ENCODE assay signal across 7 cellular contexts in genomic region chr1:50976111-50976889, GRCh38. TPM values are rescaled to one million over a fixed set of nuclear protein-coding genes. Genes with fewer than 3 reads are reported as not detected.
DNase-seq lines count a peak whose midpoint lies in the region; ATAC-seq and TF ChIP-seq lines count a peak whose summit lies in the region.

No MANE protein-coding gene starts in this region.

- ATAC-seq in GM18520 (IDR thresholded peaks at IDR 0.05; ENCODE audit: unreplicated experiment) (peak; percentile 2), HG03460 (IDR thresholded peaks at IDR 0.05; ENCODE audit: unreplicated experiment) (peak; percentile 3), GM19035 (IDR thresholded peaks at IDR 0.05; ENCODE audit: unreplicated experiment) (no peak)

- TF ChIP-seq CTCF in endodermal cell (conservative IDR thresholded peaks at IDR 0.05): no peak

- H3K36me3 ChIP-seq in endodermal cell (ENCODE audit: control insufficient read depth, insufficient read depth, low read length): no peaks in the 10 kb centered on the region

- no peaks in the 10 kb centered on the region for H3K36me3 Mint-ChIP-seq in endodermal cell (ENCODE audit: low read depth)

- no peak overlapping the region for H3K27ac ChIP-seq in endodermal cell (ENCODE audit: low read depth, low read length)

- peak overlapping the region; percentile 60 for H3K4me3 Mint-ChIP-seq in endodermal cell

- WGBS in endodermal cell (ENCODE audit: insufficient coverage in 1 of 2, insufficient read length in 1 of 2), 2 experiments: 3 to 6% methylated on average over 8 to 19 of the region's 19 CpGs

- H3K4me1 Mint-ChIP-seq in endodermal cell: peaks cover 15% of the 10 kb centered on the region

- H3K9me3 Mint-ChIP-seq in endodermal cell: no peaks in the 10 kb centered on the region

- no peak overlapping the region for H3K9ac ChIP-seq in endodermal cell (ENCODE audit: extremely low read depth, low read length, poor library complexity, severe bottlenecking)

- H3K27me3 Mint-ChIP-seq in endodermal cell (ENCODE audit: insufficient read depth): peaks cover 92% of the 10 kb centered on the region

- H3K9me3 ChIP-seq in endodermal cell (ENCODE audit: control insufficient read depth, low read length): no peaks in the 10 kb centered on the region

- H3K4me3 ChIP-seq in endodermal cell (ENCODE audit: low read length): peak overlapping the region; percentile 75

- no peak overlapping the region for H3K27ac Mint-ChIP-seq in endodermal cell

- H3K4me1 ChIP-seq in endodermal cell (ENCODE audit: control insufficient read depth, insufficient read depth, low read length): no peaks in the 10 kb centered on the region

- peaks cover 98% of the 10 kb centered on the region for H3K27me3 ChIP-seq in endodermal cell (ENCODE audit: control insufficient read depth, insufficient read depth, low read length, poor library complexity, severe bottlenecking)

- DNase-seq in SHP77 treated with DMSO at 0.1 percent for 48 hours (lab: John Stamatoyannopoulos, UW) (peak; percentile 67), endodermal cell (peak; percentile 53), retina (peak; percentile 55), activated gamma-delta T cell (lab: John Stamatoyannopoulos, UW) (no peak)

RNA-seq across cellular contexts. Expression of gene CDKN2C, which starts 6.3 kb away (rescaled TPM):
- under 1 TPM; 0.66 TPM for total RNA-seq in endodermal cell
- polyA plus RNA-seq in endodermal cell (2013, experiment 1 of 2): 1.6 TPM
- polyA plus RNA-seq in endodermal cell (2013, experiment 2 of 2): 1.7 TPM

RNA-seq across cellular contexts. Expression of gene FAF1, which starts 16.2 kb away (rescaled TPM):
- total RNA-seq in endodermal cell: 10 to 100 TPM; 76.4 to 94.4 TPM
- polyA plus RNA-seq in endodermal cell (2013, experiment 1 of 2): 66.4 TPM
- polyA plus RNA-seq in endodermal cell (2013, experiment 2 of 2): 61.6 TPM
